1 cellular context compared by ENCODE assay signal in the genomic region with DNA sequence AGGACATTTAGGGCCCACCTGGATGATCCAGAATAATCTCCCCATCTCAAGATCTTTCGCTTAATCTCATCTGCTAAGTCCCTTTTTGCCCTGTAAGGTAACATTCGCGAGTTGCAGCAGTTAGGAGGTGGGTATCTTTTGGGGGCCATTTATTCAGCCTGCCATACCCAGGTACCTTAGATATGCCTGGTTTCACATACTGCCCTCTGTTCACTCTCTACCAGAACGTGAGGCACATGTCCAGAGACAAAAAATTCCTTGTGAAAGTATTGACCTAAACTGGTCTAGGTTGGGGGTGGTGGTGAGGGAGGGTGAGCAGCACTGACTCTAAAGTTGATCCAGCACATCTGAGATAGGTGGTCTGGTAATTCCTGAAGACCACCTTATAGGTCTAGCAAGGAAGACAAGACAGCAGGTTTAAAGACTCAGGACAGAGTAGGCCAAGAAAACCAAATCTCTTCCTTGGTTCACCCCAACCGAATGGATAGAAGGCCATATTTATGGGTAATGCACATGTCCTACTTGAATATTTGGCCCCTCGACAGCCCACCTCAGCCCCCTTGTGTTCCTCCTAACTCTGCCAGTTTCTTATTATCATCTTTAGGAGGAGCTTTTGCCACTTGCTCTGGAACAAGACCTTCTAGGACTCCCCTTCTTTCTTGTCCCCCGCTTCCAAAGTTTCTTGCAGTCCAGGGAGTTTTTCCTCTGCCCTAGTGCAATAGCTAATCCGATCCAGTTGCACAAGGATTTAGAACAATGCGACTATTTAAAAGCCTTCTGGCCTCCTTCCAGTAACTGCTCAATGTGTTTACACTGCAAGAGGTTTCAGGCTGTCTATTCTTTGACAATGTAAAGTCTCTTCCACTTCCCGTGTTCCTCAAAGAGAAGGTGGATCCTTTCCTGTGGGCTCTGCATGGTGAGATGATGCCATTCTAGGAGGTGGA.
A peak's percentile ranks its signal among the peaks of the same experiment; 100 is the strongest.
TF ChIP-seq lines count a peak whose summit lies in the region.

No MANE protein-coding gene starts in this region.

TF ChIP-seq in HepG2, 621 proteins besides CTCF, POLR2A, EP300 and RAD21 (continued from another document and continues in another):
- TF ChIP-seq ISX (CRISPR knock-in tag; conservative IDR thresholded peaks at IDR 0.05) (no peak), POGZ (CRISPR knock-in tag; IDR thresholded peaks at IDR 0.05) (peak; percentile 94), KDM1A (CRISPR knock-in tag; IDR thresholded peaks at IDR 0.05) (0 out of 2 replicates have a peak, but pooled peaks have one; percentile 55), SSRP1 (CRISPR knock-in tag; IDR thresholded peaks at IDR 0.05) (peak; percentile 76; the same call in 1 of the 2 replicates), ZNF737 (CRISPR knock-in tag; IDR thresholded peaks at IDR 0.05; ENCODE audit: borderline replicate concordance) (no peak), FOSL2 (CRISPR knock-in tag; IDR thresholded peaks at IDR 0.05) (peak; percentile 78), DPF2 (CRISPR knock-in tag; IDR thresholded peaks at IDR 0.05; ENCODE audit: borderline replicate concordance, low read depth) (peak; percentile 92), BHLHE40 (IDR thresholded peaks at IDR 0.05; ENCODE audit: low read length) (peak; percentile 49; the same call in 1 of the 2 replicates), RXRB (CRISPR knock-in tag; IDR thresholded peaks at IDR 0.05; ENCODE audit: borderline replicate concordance) (peak; percentile 94), ATF1 (CRISPR knock-in tag; IDR thresholded peaks at IDR 0.05) (peak; percentile 51; the same call in 1 of the 2 replicates), ZNF282 (IDR thresholded peaks at IDR 0.05; ENCODE audit: partially characterized antibody) (no peak), ZNF629 (CRISPR knock-in tag; conservative IDR thresholded peaks at IDR 0.05) (0 out of 2 replicates have a peak, but pooled peaks have one; percentile 20), ZNF878 (CRISPR knock-in tag; IDR thresholded peaks at IDR 0.05) (peak; percentile 89; the same call in 1 of the 2 replicates), RBAK (CRISPR knock-in tag; IDR thresholded peaks at IDR 0.05) (no peak), SUZ12 (IDR thresholded peaks at IDR 0.05; ENCODE audit: low read depth, low read length) (no peak), ZNF772 (CRISPR knock-in tag; IDR thresholded peaks at IDR 0.05) (no peak), NFIC (IDR thresholded peaks at IDR 0.05; ENCODE audit: low read length) (peak; percentile 97), ZSCAN9 (CRISPR knock-in tag; IDR thresholded peaks at IDR 0.05; ENCODE audit: borderline replicate concordance) (peak; percentile 67; the same call in 1 of the 2 replicates), NR2F1 (CRISPR knock-in tag; IDR thresholded peaks at IDR 0.05) (peak in 1 of 2 experiments; percentile 21; a peak in 1 of 4 replicates), ZNF713 (CRISPR knock-in tag; IDR thresholded peaks at IDR 0.05) (no peak), TCF7L2 (IDR thresholded peaks at IDR 0.05; ENCODE audit: low read depth, low read length) (no peak), NFKBIZ (CRISPR knock-in tag; IDR thresholded peaks at IDR 0.05) (peak; percentile 81), TBX2 (CRISPR knock-in tag; IDR thresholded peaks at IDR 0.05; ENCODE audit: borderline replicate concordance) (peak; percentile 53; the same call in 1 of the 2 replicates), RBM39 (IDR thresholded peaks at IDR 0.05; ENCODE audit: low read depth, low read length, poor library complexity, severe bottlenecking) (no peak), ZNF543 (CRISPR knock-in tag; IDR thresholded peaks at IDR 0.05) (no peak), ARNT2 (CRISPR knock-in tag; IDR thresholded peaks at IDR 0.05; ENCODE audit: low read depth) (peak; percentile 67; the same call in 1 of the 2 replicates), PHF5A (CRISPR knock-in tag; IDR thresholded peaks at IDR 0.05; ENCODE audit: low read depth, unreplicated experiment) (peak; percentile 77), ZNF260 (CRISPR knock-in tag; IDR thresholded peaks at IDR 0.05; ENCODE audit: borderline replicate concordance, low read depth) (no peak), KMT2B (CRISPR knock-in tag; IDR thresholded peaks at IDR 0.05) (peak; percentile 62; the same call in 1 of the 2 replicates), TSC22D2 (CRISPR knock-in tag; IDR thresholded peaks at IDR 0.05; ENCODE audit: borderline replicate concordance) (0 out of 2 replicates have a peak, but pooled peaks have one; percentile 58), EHMT2 (IDR thresholded peaks at IDR 0.05; ENCODE audit: borderline replicate concordance, low read depth, low read length) (peak; percentile 90), ZMYM4 (CRISPR knock-in tag; IDR thresholded peaks at IDR 0.05) (peak; percentile 94), RCOR2 (CRISPR knock-in tag; IDR thresholded peaks at IDR 0.05) (peak; percentile 90), BRD4 (CRISPR knock-in tag; IDR thresholded peaks at IDR 0.05) (0 out of 2 replicates have a peak, but pooled peaks have one; percentile 44), SIX1 (CRISPR knock-in tag; IDR thresholded peaks at IDR 0.05; ENCODE audit: borderline replicate concordance) (peak; percentile 75; the same call in 1 of the 2 replicates), RELA (CRISPR knock-in tag; IDR thresholded peaks at IDR 0.05) (no peak), CHD4 (IDR thresholded peaks at IDR 0.05; ENCODE audit: borderline replicate concordance, low read length) (peak; percentile 65; the same call in 1 of the 2 replicates), ZNF3 (CRISPR knock-in tag; IDR thresholded peaks at IDR 0.05) (no peak), ZFAT (CRISPR knock-in tag; conservative IDR thresholded peaks at IDR 0.05) (no peak), LCORL (IDR thresholded peaks at IDR 0.05) (peak; percentile 26; the same call in 1 of the 2 replicates), LCORL (CRISPR knock-in tag; IDR thresholded peaks at IDR 0.05) (no peak), CCAR2 (optimal IDR thresholded peaks at IDR 0.05; ENCODE audit: low read depth, low read length) (peak; percentile 52)
- TF ChIP-seq, protein P1, sequence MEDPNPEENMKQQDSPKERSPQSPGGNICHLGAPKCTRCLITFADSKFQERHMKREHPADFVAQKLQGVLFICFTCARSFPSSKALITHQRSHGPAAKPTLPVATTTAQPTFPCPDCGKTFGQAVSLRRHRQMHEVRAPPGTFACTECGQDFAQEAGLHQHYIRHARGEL (CRISPR knock-in tag; IDR thresholded peaks at IDR 0.05) = no peak
- TF ChIP-seq, protein P2, sequence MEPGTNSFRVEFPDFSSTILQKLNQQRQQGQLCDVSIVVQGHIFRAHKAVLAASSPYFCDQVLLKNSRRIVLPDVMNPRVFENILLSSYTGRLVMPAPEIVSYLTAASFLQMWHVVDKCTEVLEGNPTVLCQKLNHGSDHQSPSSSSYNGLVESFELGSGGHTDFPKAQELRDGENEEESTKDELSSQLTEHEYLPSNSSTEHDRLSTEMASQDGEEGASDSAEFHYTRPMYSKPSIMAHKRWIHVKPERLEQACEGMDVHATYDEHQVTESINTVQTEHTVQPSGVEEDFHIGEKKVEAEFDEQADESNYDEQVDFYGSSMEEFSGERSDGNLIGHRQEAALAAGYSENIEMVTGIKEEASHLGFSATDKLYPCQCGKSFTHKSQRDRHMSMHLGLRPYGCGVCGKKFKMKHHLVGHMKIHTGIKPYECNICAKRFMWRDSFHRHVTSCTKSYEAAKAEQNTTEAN (CRISPR knock-in tag; conservative IDR thresholded peaks at IDR 0.05) = peak; percentile 89
- TF ChIP-seq, protein P3, sequence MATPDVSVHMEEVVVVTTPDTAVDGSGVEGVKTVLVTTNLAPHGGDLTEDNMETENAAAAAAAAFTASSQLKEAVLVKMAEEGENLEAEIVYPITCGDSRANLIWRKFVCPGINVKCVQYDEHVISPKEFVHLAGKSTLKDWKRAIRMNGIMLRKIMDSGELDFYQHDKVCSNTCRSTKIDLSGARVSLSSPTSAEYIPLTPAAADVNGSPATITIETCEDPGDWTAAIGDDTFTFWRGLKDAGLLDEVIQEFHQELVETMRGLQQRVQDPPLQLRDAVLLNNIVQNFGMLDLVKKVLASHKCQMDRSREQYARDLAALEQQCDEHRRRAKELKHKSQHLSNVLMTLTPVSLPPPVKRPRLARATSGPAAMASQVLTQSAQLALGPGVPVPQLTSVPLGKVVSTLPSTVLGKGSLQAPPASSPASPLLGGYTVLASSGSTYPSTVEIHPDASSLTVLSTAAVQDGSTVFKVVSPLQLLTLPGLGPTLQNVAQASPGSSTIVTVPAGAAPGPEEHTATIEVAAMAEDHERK (CRISPR knock-in tag; IDR thresholded peaks at IDR 0.05; ENCODE audit: low read depth) = no peak
- TF ChIP-seq, protein P4, sequence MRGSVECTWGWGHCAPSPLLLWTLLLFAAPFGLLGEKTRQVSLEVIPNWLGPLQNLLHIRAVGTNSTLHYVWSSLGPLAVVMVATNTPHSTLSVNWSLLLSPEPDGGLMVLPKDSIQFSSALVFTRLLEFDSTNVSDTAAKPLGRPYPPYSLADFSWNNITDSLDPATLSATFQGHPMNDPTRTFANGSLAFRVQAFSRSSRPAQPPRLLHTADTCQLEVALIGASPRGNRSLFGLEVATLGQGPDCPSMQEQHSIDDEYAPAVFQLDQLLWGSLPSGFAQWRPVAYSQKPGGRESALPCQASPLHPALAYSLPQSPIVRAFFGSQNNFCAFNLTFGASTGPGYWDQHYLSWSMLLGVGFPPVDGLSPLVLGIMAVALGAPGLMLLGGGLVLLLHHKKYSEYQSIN (CRISPR knock-in tag; IDR thresholded peaks at IDR 0.05; ENCODE audit: borderline replicate concordance) = no peak
- TF ChIP-seq, protein P5, sequence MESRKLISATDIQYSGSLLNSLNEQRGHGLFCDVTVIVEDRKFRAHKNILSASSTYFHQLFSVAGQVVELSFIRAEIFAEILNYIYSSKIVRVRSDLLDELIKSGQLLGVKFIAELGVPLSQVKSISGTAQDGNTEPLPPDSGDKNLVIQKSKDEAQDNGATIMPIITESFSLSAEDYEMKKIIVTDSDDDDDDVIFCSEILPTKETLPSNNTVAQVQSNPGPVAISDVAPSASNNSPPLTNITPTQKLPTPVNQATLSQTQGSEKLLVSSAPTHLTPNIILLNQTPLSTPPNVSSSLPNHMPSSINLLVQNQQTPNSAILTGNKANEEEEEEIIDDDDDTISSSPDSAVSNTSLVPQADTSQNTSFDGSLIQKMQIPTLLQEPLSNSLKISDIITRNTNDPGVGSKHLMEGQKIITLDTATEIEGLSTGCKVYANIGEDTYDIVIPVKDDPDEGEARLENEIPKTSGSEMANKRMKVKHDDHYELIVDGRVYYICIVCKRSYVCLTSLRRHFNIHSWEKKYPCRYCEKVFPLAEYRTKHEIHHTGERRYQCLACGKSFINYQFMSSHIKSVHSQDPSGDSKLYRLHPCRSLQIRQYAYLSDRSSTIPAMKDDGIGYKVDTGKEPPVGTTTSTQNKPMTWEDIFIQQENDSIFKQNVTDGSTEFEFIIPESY (CRISPR knock-in tag; IDR thresholded peaks at IDR 0.05) = 0 out of 2 replicates have a peak, but pooled peaks have one; percentile 42
- TF ChIP-seq, protein P6, sequence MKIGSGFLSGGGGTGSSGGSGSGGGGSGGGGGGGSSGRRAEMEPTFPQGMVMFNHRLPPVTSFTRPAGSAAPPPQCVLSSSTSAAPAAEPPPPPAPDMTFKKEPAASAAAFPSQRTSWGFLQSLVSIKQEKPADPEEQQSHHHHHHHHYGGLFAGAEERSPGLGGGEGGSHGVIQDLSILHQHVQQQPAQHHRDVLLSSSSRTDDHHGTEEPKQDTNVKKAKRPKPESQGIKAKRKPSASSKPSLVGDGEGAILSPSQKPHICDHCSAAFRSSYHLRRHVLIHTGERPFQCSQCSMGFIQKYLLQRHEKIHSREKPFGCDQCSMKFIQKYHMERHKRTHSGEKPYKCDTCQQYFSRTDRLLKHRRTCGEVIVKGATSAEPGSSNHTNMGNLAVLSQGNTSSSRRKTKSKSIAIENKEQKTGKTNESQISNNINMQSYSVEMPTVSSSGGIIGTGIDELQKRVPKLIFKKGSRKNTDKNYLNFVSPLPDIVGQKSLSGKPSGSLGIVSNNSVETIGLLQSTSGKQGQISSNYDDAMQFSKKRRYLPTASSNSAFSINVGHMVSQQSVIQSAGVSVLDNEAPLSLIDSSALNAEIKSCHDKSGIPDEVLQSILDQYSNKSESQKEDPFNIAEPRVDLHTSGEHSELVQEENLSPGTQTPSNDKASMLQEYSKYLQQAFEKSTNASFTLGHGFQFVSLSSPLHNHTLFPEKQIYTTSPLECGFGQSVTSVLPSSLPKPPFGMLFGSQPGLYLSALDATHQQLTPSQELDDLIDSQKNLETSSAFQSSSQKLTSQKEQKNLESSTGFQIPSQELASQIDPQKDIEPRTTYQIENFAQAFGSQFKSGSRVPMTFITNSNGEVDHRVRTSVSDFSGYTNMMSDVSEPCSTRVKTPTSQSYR (CRISPR knock-in tag; IDR thresholded peaks at IDR 0.05; ENCODE audit: borderline replicate concordance) = peak; percentile 78; the same call in 1 of the 2 replicates
- TF ChIP-seq, protein P7, sequence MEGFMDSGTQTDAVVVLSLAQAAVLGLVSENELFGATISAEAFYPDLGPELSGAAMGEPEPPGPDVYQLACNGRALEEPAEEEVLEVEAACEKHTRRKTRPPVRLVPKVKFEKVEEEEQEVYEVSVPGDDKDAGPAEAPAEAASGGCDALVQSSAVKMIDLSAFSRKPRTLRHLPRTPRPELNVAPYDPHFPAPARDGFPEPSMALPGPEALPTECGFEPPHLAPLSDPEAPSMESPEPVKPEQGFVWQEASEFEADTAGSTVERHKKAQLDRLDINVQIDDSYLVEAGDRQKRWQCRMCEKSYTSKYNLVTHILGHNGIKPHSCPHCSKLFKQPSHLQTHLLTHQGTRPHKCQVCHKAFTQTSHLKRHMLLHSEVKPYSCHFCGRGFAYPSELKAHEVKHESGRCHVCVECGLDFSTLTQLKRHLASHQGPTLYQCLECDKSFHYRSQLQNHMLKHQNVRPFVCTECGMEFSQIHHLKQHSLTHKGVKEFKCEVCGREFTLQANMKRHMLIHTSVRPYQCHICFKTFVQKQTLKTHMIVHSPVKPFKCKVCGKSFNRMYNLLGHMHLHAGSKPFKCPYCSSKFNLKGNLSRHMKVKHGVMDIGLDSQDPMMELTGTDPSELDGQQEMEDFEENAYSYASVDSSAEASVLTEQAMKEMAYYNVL (CRISPR knock-in tag; IDR thresholded peaks at IDR 0.05; ENCODE audit: borderline replicate concordance) = peak; percentile 78; the same call in 1 of the 2 replicates
- TF ChIP-seq, protein P8, sequence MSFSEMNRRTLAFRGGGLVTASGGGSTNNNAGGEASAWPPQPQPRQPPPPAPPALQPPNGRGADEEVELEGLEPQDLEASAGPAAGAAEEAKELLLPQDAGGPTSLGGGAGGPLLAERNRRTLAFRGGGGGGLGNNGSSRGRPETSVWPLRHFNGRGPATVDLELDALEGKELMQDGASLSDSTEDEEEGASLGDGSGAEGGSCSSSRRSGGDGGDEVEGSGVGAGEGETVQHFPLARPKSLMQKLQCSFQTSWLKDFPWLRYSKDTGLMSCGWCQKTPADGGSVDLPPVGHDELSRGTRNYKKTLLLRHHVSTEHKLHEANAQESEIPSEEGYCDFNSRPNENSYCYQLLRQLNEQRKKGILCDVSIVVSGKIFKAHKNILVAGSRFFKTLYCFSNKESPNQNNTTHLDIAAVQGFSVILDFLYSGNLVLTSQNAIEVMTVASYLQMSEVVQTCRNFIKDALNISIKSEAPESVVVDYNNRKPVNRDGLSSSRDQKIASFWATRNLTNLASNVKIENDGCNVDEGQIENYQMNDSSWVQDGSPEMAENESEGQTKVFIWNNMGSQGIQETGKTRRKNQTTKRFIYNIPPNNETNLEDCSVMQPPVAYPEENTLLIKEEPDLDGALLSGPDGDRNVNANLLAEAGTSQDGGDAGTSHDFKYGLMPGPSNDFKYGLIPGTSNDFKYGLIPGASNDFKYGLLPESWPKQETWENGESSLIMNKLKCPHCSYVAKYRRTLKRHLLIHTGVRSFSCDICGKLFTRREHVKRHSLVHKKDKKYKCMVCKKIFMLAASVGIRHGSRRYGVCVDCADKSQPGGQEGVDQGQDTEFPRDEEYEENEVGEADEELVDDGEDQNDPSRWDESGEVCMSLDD (CRISPR knock-in tag; IDR thresholded peaks at IDR 0.05; ENCODE audit: borderline replicate concordance) = peak; percentile 63; the same call in 1 of the 2 replicates
